Comparison of ENCODE assay signal across 8 cellular contexts in the genomic region with DNA sequence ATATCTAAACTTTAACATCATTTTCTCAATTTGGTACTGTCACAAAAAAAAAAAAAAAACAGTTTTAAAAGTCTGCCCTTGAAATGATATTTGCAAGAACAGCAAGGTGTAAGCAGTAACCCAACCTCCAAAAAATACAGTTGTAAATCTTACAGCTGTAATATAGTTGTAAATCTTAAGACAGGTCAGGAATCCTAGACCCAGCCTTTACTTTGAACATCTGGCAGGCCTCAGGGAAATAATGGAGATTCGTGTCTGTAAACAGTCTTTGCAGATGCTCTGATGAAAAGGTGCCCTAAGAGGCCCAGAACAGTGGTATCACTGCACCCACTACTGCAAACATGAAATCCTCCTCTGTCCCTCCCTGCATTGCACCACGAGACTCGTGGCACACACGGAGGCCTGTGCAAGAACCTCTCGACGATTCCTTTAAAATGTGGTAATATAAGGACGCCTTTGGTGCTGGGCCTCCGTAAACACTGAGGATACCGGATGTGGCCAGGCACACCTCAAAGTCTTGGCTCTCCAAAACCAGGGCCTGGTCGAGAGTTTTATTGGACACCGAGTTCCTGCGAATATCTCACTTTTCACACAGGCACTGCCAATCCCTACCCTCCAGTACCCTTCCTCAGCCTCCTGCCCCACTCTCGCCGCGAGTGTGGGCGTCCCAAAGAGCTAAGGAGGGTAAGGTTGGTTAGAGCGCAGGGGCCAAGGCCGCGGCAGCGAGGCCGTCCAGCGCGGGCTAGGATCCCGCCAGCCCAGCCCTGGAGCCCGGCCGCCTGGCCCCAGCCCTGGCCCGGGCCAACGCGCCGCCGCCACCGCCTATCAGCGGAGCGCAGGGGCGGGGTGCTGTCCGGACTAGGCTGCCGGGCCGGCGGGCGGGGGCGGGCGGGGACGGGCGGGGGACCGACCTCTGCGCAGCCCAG. TPM values are rescaled to one million over a fixed set of nuclear protein-coding genes. Genes with fewer than 3 reads are reported as not detected.
DNase-seq lines count a peak whose midpoint lies in the region; ATAC-seq and TF ChIP-seq lines count a peak whose summit lies in the region.

No MANE protein-coding gene starts in this region.

- ATAC-seq in DND-41 (ENCODE audit: insufficient read depth, low read depth): peak; percentile 69

- no peaks in the 10 kb centered on the region for H3K27me3 ChIP-seq in DND-41 (ENCODE audit: insufficient read depth, low read length, poor library complexity)

- H3K4me3 Mint-ChIP-seq in activated naive CD8-positive, alpha-beta T cell: peak overlapping the region; percentile 87

- peak overlapping the region; percentile 70 for H3K4me2 ChIP-seq in DND-41 (ENCODE audit: insufficient read depth, low read length)

- peak overlapping the region; percentile 86 for H3K27ac ChIP-seq in DND-41 (ENCODE audit: low read length)

- peaks cover 75% of the 10 kb centered on the region for H3K4me1 Mint-ChIP-seq in activated naive CD8-positive, alpha-beta T cell (ENCODE audit: low read depth)

- H3K27me3 Mint-ChIP-seq in activated naive CD8-positive, alpha-beta T cell: no peaks in the 10 kb centered on the region

- no peaks in the 10 kb centered on the region; the same call in 1 of the 2 replicates for H3K36me3 ChIP-seq in DND-41 (ENCODE audit: insufficient read depth, low read length)

- intact Hi-C loops in cardiac septum (cut with DNase I): loop anchor here (2.0 to 5.0 kb wide), 5 partner anchors 56 to 308 kb away; a partner anchor contains a TSS
- intact Hi-C loops in posterior vena cava (cut with DNase I): loop anchor here in 1 of 2 donors (10.0 kb wide), 2 partner anchors 56 to 64 kb away; a partner anchor contains a TSS

- no peaks in the 10 kb centered on the region for H3K9me3 ChIP-seq in DND-41 (ENCODE audit: insufficient read depth, low read length, severe bottlenecking)

- no peaks in the 10 kb centered on the region for H3K9me3 Mint-ChIP-seq in activated naive CD8-positive, alpha-beta T cell (ENCODE audit: low read depth)

- DNase-seq in DND-41: peak; percentile 74
- DNase-seq in GM20000 (ENCODE audit: low spot score): peak; percentile 91
- DNase-seq in HS-27A (ENCODE audit: low read depth): peak; percentile 39
- DNase-seq in SIG-M5 treated with dmso at 0.1 percent for 504 hours (lab: John Stamatoyannopoulos, UW; ENCODE audit: unreplicated experiment): peak; percentile 76
- DNase-seq in cardiac septum (ENCODE audit: low spot score): peak; percentile 86
- DNase-seq in posterior vena cava (ENCODE audit: low spot score): peak; percentile 91
- DNase-seq in cortex of kidney (lab: John Stamatoyannopoulos, UW): no peak

- H3K36me3 Mint-ChIP-seq in activated naive CD8-positive, alpha-beta T cell: peaks cover 7% of the 10 kb centered on the region

- peak overlapping the region; percentile 27 to 92; a peak in 3 of 4 replicates for H3K4me3 ChIP-seq in DND-41 (ENCODE audit: low read depth in 1 of 2, low read length in 2 of 2)

- no peak for TF ChIP-seq CTCF in DND-41 (IDR thresholded peaks at IDR 0.05; ENCODE audit: borderline replicate concordance, extremely low read depth, low read length, poor library complexity, severe bottlenecking)
- TF ChIP-seq CTCF in GM20000 (IDR thresholded peaks at IDR 0.05; ENCODE audit: extremely low read depth, missing control alignments): no peak

- H3K9ac ChIP-seq in DND-41 (ENCODE audit: low read depth, low read length): peak overlapping the region; percentile 99

- peaks cover 12% of the 10 kb centered on the region; the same call in 1 of the 2 replicates for H4K20me1 ChIP-seq in DND-41 (ENCODE audit: insufficient read depth, low read length)

- H2AFZ ChIP-seq in DND-41 (ENCODE audit: low read depth, low read length): peak overlapping the region; percentile 75

- peaks cover 78% of the 10 kb centered on the region for H3K4me1 ChIP-seq in DND-41 (ENCODE audit: insufficient read depth, low read length)

- peak overlapping the region; percentile 83 for H3K27ac Mint-ChIP-seq in activated naive CD8-positive, alpha-beta T cell

- H3K79me2 ChIP-seq in DND-41 (ENCODE audit: insufficient read depth, low read length): peaks cover 98% of the 10 kb centered on the region

RNA-seq across cellular contexts. Expression of a gene that starts 0.5 kb away (rescaled TPM):
- total RNA-seq in cardiac septum (38.9 TPM), posterior vena cava (10 to 100 TPM; 57.0 to 67.2 TPM)

RNA-seq across cellular contexts. Expression of a gene that starts 54.9 kb away (rescaled TPM):
- total RNA-seq in cardiac septum (41.3 TPM), posterior vena cava (10 to 100 TPM; 84.1 to 91.1 TPM)
